In genomic region chr2:238263204-238264071, GRCh38 we compare ENCODE assay signal across 8 cellular contexts. TPM values are rescaled to one million over a fixed set of nuclear protein-coding genes. Genes with fewer than 3 reads are reported as not detected.
A peak's percentile ranks its signal among the peaks of the same experiment; 100 is the strongest.
DNase-seq lines count a peak whose midpoint lies in the region; ATAC-seq, FAIRE-seq and TF ChIP-seq lines count a peak whose summit lies in the region.

No MANE protein-coding gene starts in this region.

- peaks cover 64 to 67% of the 10 kb centered on the region in 2 donors for H3K36me3 ChIP-seq in stomach smooth muscle (ENCODE audit: control insufficient read depth in 2 of 2, insufficient read depth in 2 of 2, low read length in 2 of 2)

- H3K4me1 ChIP-seq in stomach smooth muscle (ENCODE audit: control insufficient read depth, insufficient read depth, low read length), result peaks cover 20% of the 10 kb centered on the region

- intact Hi-C loops in activated T-helper 1 cell treated with anti-CD3 and anti-CD28 coated beads, Interleukin-12 subunit alpha, Interleukin-12 subunit beta, Interleukin-2, Interleukin-4 antibody, amounts not matched to agents 30 ng/mL and 10 ng/mL and 1 ng/mL, durations not matched to agents 14 hours and 24 hours and 36 hours (cut with micrococcal nuclease), result loop anchor here (1.0 to 5.0 kb wide), 3 partner anchors 106 to 405 kb away; partner anchors contain the start of gene ERFE

- H3K27me3 Mint-ChIP-seq in activated T-helper 1 cell treated with anti-CD3 and anti-CD28 coated beads, Interleukin-12 subunit alpha, Interleukin-12 subunit beta, Interleukin-2, Interleukin-4 antibody, amounts not matched to agents 30 ng/mL and 10 ng/mL and 1 ng/mL, durations not matched to agents 14 hours and 24 hours and 36 hours (ENCODE audit: insufficient read depth), result no peaks in the 10 kb centered on the region
- no peaks in the 10 kb centered on the region for H3K27me3 Mint-ChIP-seq in neural crest cell (ENCODE audit: low read depth)

- no peaks in the 10 kb centered on the region for H3K9me3 ChIP-seq in stomach smooth muscle (ENCODE audit: control insufficient read depth in 2 of 2, low read length in 2 of 2)

- H3K27ac Mint-ChIP-seq in activated T-helper 1 cell treated with anti-CD3 and anti-CD28 coated beads, Interleukin-12 subunit alpha, Interleukin-12 subunit beta, Interleukin-2, Interleukin-4 antibody, amounts not matched to agents 30 ng/mL and 10 ng/mL and 1 ng/mL, durations not matched to agents 14 hours and 24 hours and 36 hours, result peak overlapping the region; percentile 43
- peak overlapping the region; percentile 44 for H3K27ac Mint-ChIP-seq in neural crest cell (ENCODE audit: unreplicated experiment)

- ATAC-seq in GM19328 (IDR thresholded peaks at IDR 0.05; ENCODE audit: unreplicated experiment), result no peak

- H3K27me3 ChIP-seq in stomach smooth muscle (ENCODE audit: control insufficient read depth in 1 of 2, insufficient read depth in 2 of 2, low read length in 2 of 2), result no peaks in the 10 kb centered on the region

- H3K4me3 ChIP-seq in fibroblast of mammary gland (ENCODE audit: control insufficient read depth, low read depth, low read length) (no peak overlapping the region), stomach smooth muscle (ENCODE audit: low read length in 2 of 2) (no peak overlapping the region)

- no peaks in the 10 kb centered on the region for H3K9me3 Mint-ChIP-seq in activated T-helper 1 cell treated with anti-CD3 and anti-CD28 coated beads, Interleukin-12 subunit alpha, Interleukin-12 subunit beta, Interleukin-2, Interleukin-4 antibody, amounts not matched to agents 30 ng/mL and 10 ng/mL and 1 ng/mL, durations not matched to agents 14 hours and 24 hours and 36 hours
- no peaks in the 10 kb centered on the region for H3K9me3 Mint-ChIP-seq in neural crest cell

- H3K27ac ChIP-seq in stomach smooth muscle (ENCODE audit: low read length), result peak overlapping the region; percentile 46

- peaks cover 7% of the 10 kb centered on the region for H3K4me1 Mint-ChIP-seq in activated T-helper 1 cell treated with anti-CD3 and anti-CD28 coated beads, Interleukin-12 subunit alpha, Interleukin-12 subunit beta, Interleukin-2, Interleukin-4 antibody, amounts not matched to agents 30 ng/mL and 10 ng/mL and 1 ng/mL, durations not matched to agents 14 hours and 24 hours and 36 hours (ENCODE audit: low read depth)
- peaks cover 16% of the 10 kb centered on the region for H3K4me1 Mint-ChIP-seq in neural crest cell

- TF ChIP-seq CTCF in fibroblast of mammary gland (conservative IDR thresholded peaks at IDR 0.05; ENCODE audit: control insufficient read depth, insufficient read depth, low read depth, low read length) (peak; percentile 82), neural crest cell (conservative IDR thresholded peaks at IDR 0.05) (peak; percentile 88)

- H3K36me3 Mint-ChIP-seq in activated T-helper 1 cell treated with anti-CD3 and anti-CD28 coated beads, Interleukin-12 subunit alpha, Interleukin-12 subunit beta, Interleukin-2, Interleukin-4 antibody, amounts not matched to agents 30 ng/mL and 10 ng/mL and 1 ng/mL, durations not matched to agents 14 hours and 24 hours and 36 hours (ENCODE audit: low read depth), result peaks cover 21% of the 10 kb centered on the region
- H3K36me3 Mint-ChIP-seq in neural crest cell (ENCODE audit: low read depth), result no peaks in the 10 kb centered on the region

- DNase-seq in DMS153 treated with DMSO at 0.1 percent for 48 hours (lab: John Stamatoyannopoulos, UW; ENCODE audit: unreplicated experiment) (peak; percentile 64), HuH-7 (ENCODE audit: low spot score) (peak; percentile 93), RCC 7860 (ENCODE audit: low spot score) (peak; percentile 85), fibroblast of mammary gland (ENCODE audit: low read depth) (peak; percentile 94), neural crest cell (ENCODE audit: low read depth, low spot score) (peak; percentile 84)
- peak; percentile 67 for DNase-seq in activated T-helper 1 cell treated with anti-CD3 and anti-CD28 coated beads, Interleukin-12 subunit alpha, Interleukin-12 subunit beta, Interleukin-2, Interleukin-4 antibody, amounts not matched to agents 30 ng/mL and 10 ng/mL and 1 ng/mL, durations not matched to agents 14 hours and 24 hours and 36 hours (ENCODE audit: low spot score)

- H3K9ac ChIP-seq in stomach smooth muscle (ENCODE audit: low read length in 2 of 2), result no peak overlapping the region

- no peak overlapping the region for H3K4me3 Mint-ChIP-seq in activated T-helper 1 cell treated with anti-CD3 and anti-CD28 coated beads, Interleukin-12 subunit alpha, Interleukin-12 subunit beta, Interleukin-2, Interleukin-4 antibody, amounts not matched to agents 30 ng/mL and 10 ng/mL and 1 ng/mL, durations not matched to agents 14 hours and 24 hours and 36 hours
- H3K4me3 Mint-ChIP-seq in neural crest cell, result no peak overlapping the region

- peak; percentile 71 for FAIRE-seq in RCC 7860 (lab: Jason Lieb, UNC)

RNA-seq across cellular contexts. Expression of gene HES6, which starts 23.6 kb away (rescaled TPM):
- total RNA-seq in activated T-helper 1 cell treated with anti-CD3 and anti-CD28 coated beads, Interleukin-12 subunit alpha, Interleukin-12 subunit beta, Interleukin-2, Interleukin-4 antibody, amounts not matched to agents 30 ng/mL and 10 ng/mL and 1 ng/mL, durations not matched to agents 14 hours and 24 hours and 36 hours, result 10.3 and 11.2 TPM in 2 replicates
- 143 and 152 TPM in 2 replicates for total RNA-seq in neural crest cell

RNA-seq across cellular contexts. Expression of gene PER2, which starts 25.0 kb away (rescaled TPM):
- total RNA-seq in activated T-helper 1 cell treated with anti-CD3 and anti-CD28 coated beads, Interleukin-12 subunit alpha, Interleukin-12 subunit beta, Interleukin-2, Interleukin-4 antibody, amounts not matched to agents 30 ng/mL and 10 ng/mL and 1 ng/mL, durations not matched to agents 14 hours and 24 hours and 36 hours, result 19.0 and 21.2 TPM in 2 replicates
- 8.6 TPM in 2 replicates for total RNA-seq in neural crest cell

RNA-seq across cellular contexts. Expression of gene TRAF3IP1, which starts 56.9 kb away (rescaled TPM):
- total RNA-seq in activated T-helper 1 cell treated with anti-CD3 and anti-CD28 coated beads, Interleukin-12 subunit alpha, Interleukin-12 subunit beta, Interleukin-2, Interleukin-4 antibody, amounts not matched to agents 30 ng/mL and 10 ng/mL and 1 ng/mL, durations not matched to agents 14 hours and 24 hours and 36 hours, result 14.4 and 15.4 TPM in 2 replicates
- total RNA-seq in neural crest cell, result 19.3 and 20.7 TPM in 2 replicates

RNA-seq across cellular contexts. Expression of gene ILKAP, which starts 59.9 kb away (rescaled TPM):
- total RNA-seq in activated T-helper 1 cell treated with anti-CD3 and anti-CD28 coated beads, Interleukin-12 subunit alpha, Interleukin-12 subunit beta, Interleukin-2, Interleukin-4 antibody, amounts not matched to agents 30 ng/mL and 10 ng/mL and 1 ng/mL, durations not matched to agents 14 hours and 24 hours and 36 hours, result 77.3 and 79.9 TPM in 2 replicates
- 63.2 and 65.8 TPM in 2 replicates for total RNA-seq in neural crest cell

Comparison
In these comparisons a context has a peak if more than half of its experiments do, and no peak if none do; other contexts are left out.
1. RNA of gene HES6, which starts 23.6 kb away (total RNA-seq): 143 to 152 TPM in neural crest cell; 10.3 to 11.2 TPM in activated T-helper 1 cell treated with anti-CD3 and anti-CD28 coated beads, Interleukin-12 subunit alpha, Interleukin-12 subunit beta, Interleukin-2, Interleukin-4 antibody, amounts not matched to agents 30 ng/mL and 10 ng/mL and 1 ng/mL, durations not matched to agents 14 hours and 24 hours and 36 hours; every median in the first group is over 10 times any median in the second.
2. Peak in every context shown above with its lines, with median percentiles within 50 percentile points of each other: DNase-seq.